Comparison of ENCODE assay signal across 20 cellular contexts in the genomic region with DNA sequence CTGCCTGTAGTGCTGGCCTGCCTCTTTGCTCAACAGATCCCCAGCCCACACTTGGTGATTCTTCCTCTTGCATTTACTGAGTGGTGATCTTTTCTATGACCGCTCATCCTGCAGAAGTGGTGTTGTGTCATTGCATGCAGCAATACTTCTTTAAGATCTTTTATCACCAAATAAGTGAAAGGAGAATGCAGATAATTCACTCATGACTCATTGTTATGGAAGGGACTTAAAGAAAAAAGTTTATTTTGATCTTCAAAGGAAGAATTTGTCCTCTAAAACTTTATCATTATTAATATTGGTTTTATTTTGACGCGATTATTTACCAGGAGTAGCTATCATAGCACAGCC.
DNase-seq lines count a peak whose midpoint lies in the region; ATAC-seq, FAIRE-seq and TF ChIP-seq lines count a peak whose summit lies in the region.
"Had no signal": no experiment of that assay in that cellular context is flagged by ENCODE, and none has a peak within 500 bp of the region (broad histone marks: within the 10 kb centered on the region; RNA-seq: fewer than 3 reads in every experiment).

No MANE protein-coding gene starts in this region.

- TF ChIP-seq CTCF in astrocyte (IDR thresholded peaks at IDR 0.05; ENCODE audit: insufficient read depth, low read depth, low read length) = no peak
- no peak for TF ChIP-seq CTCF in fibroblast of mammary gland (conservative IDR thresholded peaks at IDR 0.05; ENCODE audit: control insufficient read depth, insufficient read depth, low read depth, low read length)
- TF ChIP-seq CTCF in right atrium auricular region (IDR thresholded peaks at IDR 0.05) = no peak

- H2AFZ ChIP-seq in GM23248 = no peak overlapping the region
- H2AFZ ChIP-seq in astrocyte (ENCODE audit: low read depth, low read length) = no peak overlapping the region

- ATAC-seq in HG03521 (IDR thresholded peaks at IDR 0.05; ENCODE audit: unreplicated experiment) = no peak
- ATAC-seq: Panc1 had no signal

- no peak overlapping the region for H3K4me3 Mint-ChIP-seq in astrocyte (ENCODE audit: unreplicated experiment)
- H3K4me3 Mint-ChIP-seq: CD4-positive, CD25-positive, alpha-beta regulatory T cell had no signal

- H2BK5ac ChIP-seq in mesendoderm (ENCODE audit: low read length) = no peak overlapping the region

- no peak overlapping the region for H4K8ac ChIP-seq in mesendoderm (ENCODE audit: low read depth, low read length)

- in situ Hi-C loops in GM23248 (cut with MboI) = no loop called here

- H3K4me1 ChIP-seq in GM23248 (ENCODE audit: insufficient read depth) = peaks cover 6% of the 10 kb centered on the region; the same call in 1 of the 2 replicates
- no peaks in the 10 kb centered on the region for H3K4me1 ChIP-seq in astrocyte (ENCODE audit: insufficient read depth, low read length)
- H3K4me1 ChIP-seq in mesendoderm (ENCODE audit: control insufficient read depth, low read depth, low read length) = peaks cover 2% of the 10 kb centered on the region
- no peaks in the 10 kb centered on the region for H3K4me1 ChIP-seq in right atrium auricular region
- H3K4me1 ChIP-seq: BE2C had no signal

- no peak overlapping the region for H3K23ac ChIP-seq in mesendoderm (ENCODE audit: low read length)

- H2BK15ac ChIP-seq in mesendoderm (replicated peaks; ENCODE audit: low read depth) = no peak overlapping the region

- 90 to 94% methylated on average over 3 of the region's 3 CpGs for WGBS in GM23248 (ENCODE audit: low coverage in 1 of 2, low lambda C conversion rate in 2 of 2, missing lambda C conversion rate in 2 of 2), 2 experiments
- no CpG with 5 or more reads among the region's 3 CpGs for WGBS in mesendoderm (ENCODE audit: extremely low coverage, insufficient coverage, low lambda C conversion rate)

- H3K4ac ChIP-seq in mesendoderm (ENCODE audit: low read depth, low read length) = no peak overlapping the region

- no peak overlapping the region for H3K27ac ChIP-seq in GM23248
- no peak overlapping the region for H3K27ac ChIP-seq in astrocyte (ENCODE audit: low read depth, low read length)
- peak overlapping the region; percentile 11 for H3K27ac ChIP-seq in mesendoderm (ENCODE audit: low read depth, low read length)
- no peak overlapping the region for H3K27ac ChIP-seq in right atrium auricular region
- H3K27ac ChIP-seq: KMS-11, SJCRH30 had no signal

- H4K5ac ChIP-seq in mesendoderm (ENCODE audit: low read length) = no peak overlapping the region

- H3K9me3 Mint-ChIP-seq in astrocyte (ENCODE audit: unreplicated experiment) = no peaks in the 10 kb centered on the region
- H3K9me3 Mint-ChIP-seq: CD4-positive, CD25-positive, alpha-beta regulatory T cell had no signal

- H3K27me3 Mint-ChIP-seq in astrocyte (ENCODE audit: low read depth, unreplicated experiment) = no peaks in the 10 kb centered on the region

- no peaks in the 10 kb centered on the region for H3K36me3 Mint-ChIP-seq in astrocyte (ENCODE audit: low read depth, unreplicated experiment)
- H3K36me3 Mint-ChIP-seq: CD4-positive, CD25-positive, alpha-beta regulatory T cell had no signal

- no peaks in the 10 kb centered on the region for H4K20me1 ChIP-seq in GM23248 (ENCODE audit: insufficient read depth)
- no peaks in the 10 kb centered on the region for H4K20me1 ChIP-seq in astrocyte (ENCODE audit: insufficient read depth, low read length)

- H3K27ac Mint-ChIP-seq in astrocyte (ENCODE audit: unreplicated experiment) = no peak overlapping the region
- H3K27ac Mint-ChIP-seq: CD4-positive, CD25-positive, alpha-beta regulatory T cell had no signal

- H3K4me3 ChIP-seq in GM23248 (no peak overlapping the region), astrocyte (ENCODE audit: insufficient read depth, low read depth, low read length) (no peak overlapping the region), fibroblast of mammary gland (ENCODE audit: control insufficient read depth, low read depth, low read length) (no peak overlapping the region), mesendoderm (ENCODE audit: low read length) (no peak overlapping the region), right atrium auricular region (no peak overlapping the region)
- H3K4me3 ChIP-seq: SJCRH30 had no signal

- no peaks in the 10 kb centered on the region for H3K27me3 ChIP-seq in GM23248 (replicated peaks; ENCODE audit: insufficient read depth)
- H3K27me3 ChIP-seq in astrocyte (ENCODE audit: insufficient read depth, low read length) = no peaks in the 10 kb centered on the region
- H3K27me3 ChIP-seq in mesendoderm (ENCODE audit: insufficient read depth, low read length, poor library complexity) = no peaks in the 10 kb centered on the region
- H3K27me3 ChIP-seq in right atrium auricular region = no peaks in the 10 kb centered on the region
- H3K27me3 ChIP-seq: BE2C, SJCRH30 had no signal

- no peak overlapping the region for H3K18ac ChIP-seq in mesendoderm (ENCODE audit: low read length)

- no peak overlapping the region for H2AK5ac ChIP-seq in mesendoderm (ENCODE audit: low read length)

- H3K56ac ChIP-seq in mesendoderm (ENCODE audit: low read length) = no peak overlapping the region

- no peaks in the 10 kb centered on the region for H3K9me2 ChIP-seq in GM23248 (ENCODE audit: insufficient read depth)

- no peak overlapping the region for H2BK120ac ChIP-seq in mesendoderm (ENCODE audit: low read depth, low read length)

- DNase-seq in GM23248 (peak; percentile 35), astrocyte (ENCODE audit: low read depth) (peak; percentile 18), fibroblast of mammary gland (ENCODE audit: low read depth) (peak; percentile 62), mesendoderm (no peak), right atrium auricular region (ENCODE audit: low spot score) (no peak), NCI-H1105 treated with DMSO at 0.1 percent for 48 hours (lab: John Stamatoyannopoulos, UW) (no peak), NCI-H526 (lab: John Stamatoyannopoulos, UW) (no peak)
- DNase-seq: BE2C; CD4-positive, CD25-positive, alpha-beta regulatory T cell; COR-L47; DMS 273 treated with DMSO at 0.1 percent for 48 hours; DND-41; GDM1; NCI-H1436; NCI-H1930; NCI-H526 treated with DMSO at 0.1 percent for 48 hours; SJCRH30 had no signal

- no peaks in the 10 kb centered on the region for H3K9me3 ChIP-seq in GM23248 (ENCODE audit: low read depth)
- no peaks in the 10 kb centered on the region for H3K9me3 ChIP-seq in astrocyte (ENCODE audit: insufficient read depth, low read depth, low read length)
- H3K9me3 ChIP-seq in right atrium auricular region = no peaks in the 10 kb centered on the region
- H3K9me3 ChIP-seq: BE2C, SJCRH30 had no signal

- no peak for FAIRE-seq in astrocyte (lab: Jason Lieb, UNC)

- no peaks in the 10 kb centered on the region for H3K36me3 ChIP-seq in GM23248 (ENCODE audit: low read depth)
- H3K36me3 ChIP-seq in astrocyte (ENCODE audit: insufficient read depth, low read length) = no peaks in the 10 kb centered on the region
- no peaks in the 10 kb centered on the region for H3K36me3 ChIP-seq in mesendoderm (ENCODE audit: control insufficient read depth, insufficient read depth, low read length)
- H3K36me3 ChIP-seq in right atrium auricular region = no peaks in the 10 kb centered on the region
- H3K36me3 ChIP-seq: BE2C, SJCRH30 had no signal

- H3K79me2 ChIP-seq in GM23248 (ENCODE audit: insufficient read depth) (no peaks in the 10 kb centered on the region), astrocyte (ENCODE audit: insufficient read depth, low read length) (no peaks in the 10 kb centered on the region), mesendoderm (ENCODE audit: control insufficient read depth, insufficient read depth, low read length) (no peaks in the 10 kb centered on the region)

- H3K4me2 ChIP-seq in GM23248 (ENCODE audit: unreplicated experiment) (no peak overlapping the region), astrocyte (ENCODE audit: low read length) (no peak overlapping the region), mesendoderm (ENCODE audit: low read length) (no peak overlapping the region)
- H3K4me2 ChIP-seq: KMS-11 had no signal

- no peak overlapping the region for H3K9ac ChIP-seq in GM23248
- no peak overlapping the region for H3K9ac ChIP-seq in astrocyte (ENCODE audit: low read length)
- no peak overlapping the region for H3K9ac ChIP-seq in mesendoderm (ENCODE audit: low read length)
- H3K9ac ChIP-seq: KMS-11 had no signal

- H3K4me1 Mint-ChIP-seq in astrocyte (ENCODE audit: low read depth, unreplicated experiment) = peaks cover 8% of the 10 kb centered on the region
- H3K4me1 Mint-ChIP-seq: CD4-positive, CD25-positive, alpha-beta regulatory T cell had no signal

- H3F3A ChIP-seq in GM23248 (ENCODE audit: insufficient read depth) = no peaks in the 10 kb centered on the region

- H3K79me1 ChIP-seq in mesendoderm (ENCODE audit: low read length) = no peaks in the 10 kb centered on the region

Comparison
In these comparisons a context has a peak if more than half of its experiments do, and no peak if none do; other contexts are left out.
1. DNase-seq: peak in GM23248 (single experiment), astrocyte (single experiment) and fibroblast of mammary gland (single experiment); none in mesendoderm (single experiment), right atrium auricular region (single experiment), NCI-H1105 treated with DMSO at 0.1 percent for 48 hours (single experiment) and NCI-H526 (0 of 2).